8 cellular contexts compared by ENCODE assay signal in the genomic region with DNA sequence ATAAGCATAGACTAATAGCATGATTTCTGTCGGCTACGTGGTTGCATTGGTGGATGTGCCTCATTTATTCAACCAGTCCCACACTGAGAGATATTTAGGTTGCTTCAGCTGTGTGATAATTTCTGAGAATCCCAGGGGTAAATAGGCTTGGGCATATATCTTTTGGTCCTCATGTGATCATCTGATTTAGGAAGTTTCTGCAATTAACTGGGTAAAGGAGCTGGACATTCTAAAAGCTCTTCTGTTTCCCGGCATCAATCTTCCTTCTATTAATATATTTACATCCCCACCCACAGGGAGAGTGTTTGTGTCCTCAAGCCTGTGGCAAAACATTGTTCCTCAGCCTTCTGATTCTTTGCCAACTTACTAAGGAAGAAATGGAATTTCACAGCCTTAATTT.
"Had no signal": no experiment of that assay in that cellular context is flagged by ENCODE, and none has a peak within 500 bp of the region (broad histone marks: within the 10 kb centered on the region; RNA-seq: fewer than 3 reads in every experiment).

No MANE protein-coding gene starts in this region.

- H3K4me2 ChIP-seq: GM23338 had no signal

- H3K4me3 ChIP-seq: GM23338 had no signal

- DNase-seq: H9, HCEC 1CT, HFFc6 had no signal

- H3K27ac ChIP-seq: HL-60 had no signal

- ATAC-seq: GM23338, HepG2 had no signal

- H2AFZ ChIP-seq: GM23338 had no signal

- FAIRE-seq: H1, H54, HepG2 had no signal
